29 cellular contexts compared by ENCODE assay signal in the genomic region with DNA sequence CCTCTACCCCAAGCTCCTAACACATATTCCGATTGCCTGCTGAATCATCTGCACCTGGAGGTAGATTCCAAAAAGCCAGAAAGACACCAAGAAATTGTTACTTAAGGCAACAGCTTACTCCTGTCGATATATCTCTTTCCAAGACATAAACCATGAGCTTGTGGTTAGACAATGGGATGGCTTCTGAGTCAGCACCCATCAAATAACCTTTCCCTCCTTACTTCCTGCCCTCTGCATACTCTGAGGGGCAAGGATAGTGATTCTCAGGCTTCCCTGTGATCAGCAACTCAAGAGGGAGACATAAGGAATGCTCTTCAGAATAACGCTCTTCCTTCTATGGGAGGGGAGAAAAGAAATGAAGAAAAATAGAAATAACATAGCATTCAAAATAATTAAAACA.
"Had no signal": no experiment of that assay in that cellular context is flagged by ENCODE, and none has a peak within 500 bp of the region (broad histone marks: within the 10 kb centered on the region; RNA-seq: fewer than 3 reads in every experiment).

No MANE protein-coding gene starts in this region.

- ATAC-seq: activated naive CD4-positive, alpha-beta T cell treated with anti-CD3 and anti-CD28 coated beads, Interleukin-2, amount 50 U/mL, for 72 hours; activated T-helper 17 cell treated with anti-CD3 and anti-CD28 coated beads, Interleukin-2, amount 50 U/mL, for 72 hours; left cardiac atrium; left ventricle myocardium superior; right lobe of liver; stimulated activated naive CD8-positive, alpha-beta T cell treated with anti-CD3 and anti-CD28 coated beads, Interleukin-15, Interleukin-2, amounts not matched to agents 100 U/mL and 50 U/mL, for 24 hours had no signal

- DNase-seq: activated CD4-positive, alpha-beta memory T cell treated with anti-CD3 and anti-CD28 coated beads for 36 hours; activated CD4-positive, alpha-beta T cell treated with anti-CD3 and anti-CD28 coated beads, Interleukin-2, amount 10 ng/mL, durations not matched to agents 24 days and 14 days; activated CD4-positive, CD25-positive, alpha-beta regulatory T cell treated with anti-CD3 and anti-CD28 coated beads, Interleukin-2, amount 50 U/mL, for 72 hours; activated CD8-positive, alpha-beta memory T cell treated with anti-CD3 and anti-CD28 coated beads, Interleukin-2, amount 50 U/mL, for 48 hours; activated gamma-delta T cell treated with Interleukin-2 at 50 U/mL for 16 hours; activated T-cell treated with anti-CD3 and anti-CD28 coated beads, Interleukin-2, amount 50 U/mL, for 24 hours; esophagus squamous epithelium; glutamatergic neuron; islet precursor cell; left cardiac atrium; left ventricle myocardium superior; naive B cell; nephron progenitor cell; right lobe of liver; stimulated activated CD4-positive, alpha-beta T cell treated with anti-CD3 and anti-CD28 coated beads, Interleukin-12 subunit alpha, Interleukin-12 subunit beta, amount 100 ng/mL, for 4 hours; stimulated activated CD4-positive, alpha-beta T cell treated with anti-CD3 and anti-CD28 coated beads, Interleukin-4, amount 100 ng/mL, for 1 hour; stimulated activated naive CD8-positive, alpha-beta T cell treated with anti-CD3 and anti-CD28 coated beads, Interleukin-15, Interleukin-2, amounts not matched to agents 100 U/mL and 50 U/mL, for 24 hours; T-helper 9 cell; trophoblast cell; uterus had no signal

- H3K4me1 ChIP-seq: esophagus squamous epithelium, right lobe of liver, uterus had no signal

- H3K27ac Mint-ChIP-seq: activated CD4-positive, alpha-beta memory T cell treated with anti-CD3 and anti-CD28 coated beads for 36 hours; activated CD4-positive, alpha-beta T cell treated with anti-CD3 and anti-CD28 coated beads, Interleukin-2, amount 10 ng/mL, durations not matched to agents 24 days and 14 days; activated T-cell treated with anti-CD3 and anti-CD28 coated beads, Interleukin-2, amount 50 U/mL, for 24 hours; activated T-helper 17 cell treated with anti-CD3 and anti-CD28 coated beads, Interleukin-2, amount 50 U/mL, for 72 hours; dendritic cell treated with granulocyte-macrophage colony-stimulating factor and Interleukin-4, amounts not matched to agents 40 ng/mL and 50 ng/mL, for 4 days; naive B cell; nephron progenitor cell; T-helper 1 cell treated with Interleukin-12 subunit alpha and Interleukin-12 subunit beta and Interleukin-4 antibody, amounts not matched to agents 30 μg/mL and 1 μg/mL, for 36 hours had no signal

- H3K36me3 ChIP-seq: esophagus squamous epithelium, neutrophil, right lobe of liver, thoracic aorta, uterus had no signal

- H3K9me3 ChIP-seq: esophagus squamous epithelium, neutrophil, right lobe of liver, thoracic aorta, uterus had no signal

- H3K4me3 ChIP-seq: esophagus squamous epithelium, right lobe of liver, thoracic aorta, uterus had no signal

- FAIRE-seq: bronchial epithelial cell, frontal cortex had no signal

- H3K4me3 Mint-ChIP-seq: activated CD4-positive, alpha-beta memory T cell treated with anti-CD3 and anti-CD28 coated beads for 36 hours; activated CD4-positive, alpha-beta T cell treated with anti-CD3 and anti-CD28 coated beads, Interleukin-2, amount 10 ng/mL, durations not matched to agents 24 days and 14 days; activated T-cell treated with anti-CD3 and anti-CD28 coated beads, Interleukin-2, amount 50 U/mL, for 24 hours; activated T-helper 17 cell treated with anti-CD3 and anti-CD28 coated beads, Interleukin-2, amount 50 U/mL, for 72 hours; central memory CD8-positive, alpha-beta T cell; dendritic cell treated with granulocyte-macrophage colony-stimulating factor and Interleukin-4, amounts not matched to agents 40 ng/mL and 50 ng/mL, for 4 days; naive B cell; nephron progenitor cell; T-helper 1 cell treated with Interleukin-12 subunit alpha and Interleukin-12 subunit beta and Interleukin-4 antibody, amounts not matched to agents 30 μg/mL and 1 μg/mL, for 36 hours had no signal

- H3K9me3 Mint-ChIP-seq: activated CD4-positive, alpha-beta memory T cell treated with anti-CD3 and anti-CD28 coated beads for 36 hours; activated CD4-positive, alpha-beta T cell treated with anti-CD3 and anti-CD28 coated beads, Interleukin-2, amount 10 ng/mL, durations not matched to agents 24 days and 14 days; activated naive CD4-positive, alpha-beta T cell treated with anti-CD3 and anti-CD28 coated beads, Interleukin-2, amount 50 U/mL, for 72 hours; activated T-cell treated with anti-CD3 and anti-CD28 coated beads, Interleukin-2, amount 50 U/mL, for 24 hours; activated T-helper 17 cell treated with anti-CD3 and anti-CD28 coated beads, Interleukin-2, amount 50 U/mL, for 72 hours; central memory CD8-positive, alpha-beta T cell; dendritic cell treated with granulocyte-macrophage colony-stimulating factor and Interleukin-4, amounts not matched to agents 40 ng/mL and 50 ng/mL, for 4 days; nephron progenitor cell; T-helper 1 cell treated with Interleukin-12 subunit alpha and Interleukin-12 subunit beta and Interleukin-4 antibody, amounts not matched to agents 30 μg/mL and 1 μg/mL, for 36 hours had no signal

- H3K36me3 Mint-ChIP-seq: activated CD4-positive, alpha-beta memory T cell treated with anti-CD3 and anti-CD28 coated beads for 36 hours; activated naive CD4-positive, alpha-beta T cell treated with anti-CD3 and anti-CD28 coated beads, Interleukin-2, amount 50 U/mL, for 72 hours; naive B cell had no signal

- H3K27ac ChIP-seq: esophagus squamous epithelium, neutrophil, right lobe of liver, thoracic aorta, uterus had no signal

- H3K4me1 Mint-ChIP-seq: activated CD4-positive, alpha-beta T cell treated with anti-CD3 and anti-CD28 coated beads, Interleukin-2, amount 10 ng/mL, durations not matched to agents 24 days and 14 days; activated T-helper 17 cell treated with anti-CD3 and anti-CD28 coated beads, Interleukin-2, amount 50 U/mL, for 72 hours; central memory CD8-positive, alpha-beta T cell; naive B cell; nephron progenitor cell had no signal

- H3K27me3 ChIP-seq: esophagus squamous epithelium, neutrophil, right lobe of liver, uterus had no signal
